ENCODE assay signal across 26 cellular contexts in genomic region chr3:178198329-178198728, GRCh38.
DNase-seq lines count a peak whose midpoint lies in the region; ATAC-seq and TF ChIP-seq lines count a peak whose summit lies in the region.
"Had no signal": no experiment of that assay in that cellular context is flagged by ENCODE, and none has a peak within 500 bp of the region (broad histone marks: within the 10 kb centered on the region; RNA-seq: fewer than 3 reads in every experiment).

No MANE protein-coding gene starts in this region.

- no peak overlapping the region for H3K27ac ChIP-seq in endodermal cell (ENCODE audit: low read depth, low read length)
- H3K27ac ChIP-seq: BLaER1 treated with 17β-estradiol and CSF1 and Interleukin-3, amounts not matched to agents 10 nM and 100 nM; PC-9; uterus had no signal

- no peaks in the 10 kb centered on the region for H3K9me3 Mint-ChIP-seq in activated CD8-positive, alpha-beta T cell treated with anti-CD3 and anti-CD28 coated beads for 36 hours
- H3K9me3 Mint-ChIP-seq in endodermal cell: no peaks in the 10 kb centered on the region
- H3K9me3 Mint-ChIP-seq: activated T-helper 17 cell treated with anti-CD3 and anti-CD28 coated beads, Interleukin-2, amount 50 U/mL, for 72 hours; memory B cell; stimulated activated effector memory CD8-positive, alpha-beta T cell treated with anti-CD3 and anti-CD28 coated beads, Interleukin-12 subunit alpha, Interleukin-12 subunit beta, amount 100 ng/mL, for 72 hours; WTC11 had no signal

- peaks cover 4% of the 10 kb centered on the region for H3K36me3 ChIP-seq in endodermal cell (ENCODE audit: control insufficient read depth, insufficient read depth, low read length)
- H3K36me3 ChIP-seq: BLaER1 treated with 17β-estradiol and CSF1 and Interleukin-3, amounts not matched to agents 10 nM and 100 nM; MG63; uterus had no signal

- H3K36me3 Mint-ChIP-seq in activated CD8-positive, alpha-beta T cell treated with anti-CD3 and anti-CD28 coated beads for 36 hours (ENCODE audit: low read depth): no peaks in the 10 kb centered on the region
- peaks cover 11% of the 10 kb centered on the region for H3K36me3 Mint-ChIP-seq in endodermal cell (ENCODE audit: low read depth)
- H3K36me3 Mint-ChIP-seq: activated naive CD8-positive, alpha-beta T cell; memory B cell; naive thymus-derived CD4-positive, alpha-beta T cell; stimulated activated effector memory CD8-positive, alpha-beta T cell treated with anti-CD3 and anti-CD28 coated beads, Interleukin-12 subunit alpha, Interleukin-12 subunit beta, amount 100 ng/mL, for 72 hours; WTC11 had no signal

- no peaks in the 10 kb centered on the region for H3K27me3 Mint-ChIP-seq in activated CD8-positive, alpha-beta T cell treated with anti-CD3 and anti-CD28 coated beads for 36 hours
- no peaks in the 10 kb centered on the region for H3K27me3 Mint-ChIP-seq in endodermal cell (ENCODE audit: insufficient read depth)
- H3K27me3 Mint-ChIP-seq: activated T-helper 17 cell treated with anti-CD3 and anti-CD28 coated beads, Interleukin-2, amount 50 U/mL, for 72 hours; naive thymus-derived CD4-positive, alpha-beta T cell had no signal

- H3K4me3 ChIP-seq in astrocyte of the spinal cord (ENCODE audit: low read depth, low read length) (no peak overlapping the region), fibroblast of villous mesenchyme (ENCODE audit: low read depth, low read length) (no peak overlapping the region), endodermal cell (ENCODE audit: low read length) (no peak overlapping the region)
- H3K4me3 ChIP-seq: BLaER1 treated with 17β-estradiol and CSF1 and Interleukin-3, amounts not matched to agents 10 nM and 100 nM; MG63; PC-9; uterus had no signal

- ATAC-seq in HG03378 (IDR thresholded peaks at IDR 0.05; ENCODE audit: unreplicated experiment): no peak
- no peak for ATAC-seq in activated CD8-positive, alpha-beta T cell treated with anti-CD3 and anti-CD28 coated beads for 36 hours
- ATAC-seq in GM18511 (IDR thresholded peaks at IDR 0.05; ENCODE audit: unreplicated experiment): no peak
- ATAC-seq: activated T-helper 17 cell treated with anti-CD3 and anti-CD28 coated beads, Interleukin-2, amount 50 U/mL, for 72 hours; naive thymus-derived CD4-positive, alpha-beta T cell; stimulated activated effector memory CD8-positive, alpha-beta T cell treated with anti-CD3 and anti-CD28 coated beads, Interleukin-12 subunit alpha, Interleukin-12 subunit beta, amount 100 ng/mL, for 72 hours; WTC11 had no signal

- CTCF ChIA-PET in activated CD8-positive, alpha-beta T cell treated with anti-CD3 and anti-CD28 coated beads for 36 hours (lab: Charles Lee): no interaction called here

- intact Hi-C loops in activated CD8-positive, alpha-beta T cell treated with anti-CD3 and anti-CD28 coated beads for 36 hours (cut with micrococcal nuclease): no loop called here

- no peak overlapping the region for H3K4me3 Mint-ChIP-seq in activated CD8-positive, alpha-beta T cell treated with anti-CD3 and anti-CD28 coated beads for 36 hours
- no peak overlapping the region for H3K4me3 Mint-ChIP-seq in endodermal cell
- H3K4me3 Mint-ChIP-seq: activated naive CD8-positive, alpha-beta T cell; activated T-helper 17 cell treated with anti-CD3 and anti-CD28 coated beads, Interleukin-2, amount 50 U/mL, for 72 hours; memory B cell; naive thymus-derived CD4-positive, alpha-beta T cell; stimulated activated effector memory CD8-positive, alpha-beta T cell treated with anti-CD3 and anti-CD28 coated beads, Interleukin-12 subunit alpha, Interleukin-12 subunit beta, amount 100 ng/mL, for 72 hours; WTC11 had no signal

- DNase-seq in AG08395 (ENCODE audit: low spot score) (peak; percentile 10), HCEC 1CT (peak; percentile 59), astrocyte of the spinal cord (ENCODE audit: low read depth, low spot score) (peak; percentile 37), fibroblast of villous mesenchyme (ENCODE audit: low read depth) (peak; percentile 12), endodermal cell (no peak)
- DNase-seq in activated CD8-positive, alpha-beta T cell treated with anti-CD3 and anti-CD28 coated beads for 36 hours: no peak
- DNase-seq: activated CD8-positive, alpha-beta memory T cell treated with anti-CD3 and anti-CD28 coated beads, Interleukin-2, amount 50 U/mL, for 4 hours; MG63; naive thymus-derived CD4-positive, alpha-beta T cell; NCI-H1417; NCI-H2107; NCI-H510A; nucleus accumbens; PC-9; retina; SHP77; SW 1271; uterus had no signal

- POLR2A ChIA-PET in activated CD8-positive, alpha-beta T cell treated with anti-CD3 and anti-CD28 coated beads for 36 hours (lab: Charles Lee): no interaction called here

- peaks cover 4% of the 10 kb centered on the region for H3K4me1 Mint-ChIP-seq in activated CD8-positive, alpha-beta T cell treated with anti-CD3 and anti-CD28 coated beads for 36 hours (ENCODE audit: low read depth)
- peaks cover 5% of the 10 kb centered on the region for H3K4me1 Mint-ChIP-seq in endodermal cell
- H3K4me1 Mint-ChIP-seq: activated T-helper 17 cell treated with anti-CD3 and anti-CD28 coated beads, Interleukin-2, amount 50 U/mL, for 72 hours; memory B cell; stimulated activated effector memory CD8-positive, alpha-beta T cell treated with anti-CD3 and anti-CD28 coated beads, Interleukin-12 subunit alpha, Interleukin-12 subunit beta, amount 100 ng/mL, for 72 hours had no signal

- H3K9me3 ChIP-seq in endodermal cell (ENCODE audit: control insufficient read depth, low read length): no peaks in the 10 kb centered on the region
- H3K9me3 ChIP-seq: MG63, uterus had no signal

- WGBS in endodermal cell (ENCODE audit: insufficient coverage in 1 of 2, insufficient read length in 1 of 2), 2 experiments: 88% methylated on average over 1 of the region's 1 CpG; no CpG with 5 or more reads in 1 of the 2 experiments

- H3K27ac Mint-ChIP-seq in activated CD8-positive, alpha-beta T cell treated with anti-CD3 and anti-CD28 coated beads for 36 hours: no peak overlapping the region
- no peak overlapping the region for H3K27ac Mint-ChIP-seq in endodermal cell
- H3K27ac Mint-ChIP-seq: activated naive CD8-positive, alpha-beta T cell; activated T-helper 17 cell treated with anti-CD3 and anti-CD28 coated beads, Interleukin-2, amount 50 U/mL, for 72 hours; memory B cell; stimulated activated effector memory CD8-positive, alpha-beta T cell treated with anti-CD3 and anti-CD28 coated beads, Interleukin-12 subunit alpha, Interleukin-12 subunit beta, amount 100 ng/mL, for 72 hours; WTC11 had no signal

- H3K9ac ChIP-seq in endodermal cell (ENCODE audit: extremely low read depth, low read length, poor library complexity, severe bottlenecking): no peak overlapping the region
- H3K9ac ChIP-seq: BLaER1 treated with 17β-estradiol and CSF1 and Interleukin-3, amounts not matched to agents 10 nM and 100 nM had no signal

- in situ Hi-C loops in astrocyte of the spinal cord (cut with HindIII; ENCODE audit: low sequenced_read_pairs): no loop called here

- no peaks in the 10 kb centered on the region for H3K4me1 ChIP-seq in endodermal cell (ENCODE audit: control insufficient read depth, insufficient read depth, low read length)

- TF ChIP-seq CTCF in astrocyte of the spinal cord (IDR thresholded peaks at IDR 0.05; ENCODE audit: low read depth, low read length) (no peak), fibroblast of villous mesenchyme (IDR thresholded peaks at IDR 0.05; ENCODE audit: insufficient read depth, low read depth, low read length) (no peak), endodermal cell (conservative IDR thresholded peaks at IDR 0.05) (no peak)
- TF ChIP-seq CTCF in activated CD8-positive, alpha-beta T cell treated with anti-CD3 and anti-CD28 coated beads for 36 hours (IDR thresholded peaks at IDR 0.05): no peak

- no peaks in the 10 kb centered on the region for H3K27me3 ChIP-seq in endodermal cell (ENCODE audit: control insufficient read depth, insufficient read depth, low read length, poor library complexity, severe bottlenecking)
- H3K27me3 ChIP-seq: BLaER1 treated with 17β-estradiol and CSF1 and Interleukin-3, amounts not matched to agents 10 nM and 100 nM; MG63; uterus had no signal

Comparison
In these comparisons a context has a peak if more than half of its experiments do, and no peak if none do; other contexts are left out.
1. DNase-seq: peak in AG08395 (single experiment), HCEC 1CT (single experiment), astrocyte of the spinal cord (single experiment) and fibroblast of villous mesenchyme (single experiment); none in activated CD8-positive, alpha-beta T cell treated with anti-CD3 and anti-CD28 coated beads for 36 hours (single experiment) and endodermal cell (single experiment).